11 cellular contexts compared by ENCODE assay signal in genomic region chr16:57044931-57045693, GRCh38. TPM values are rescaled to one million over a fixed set of nuclear protein-coding genes. Genes with fewer than 3 reads are reported as not detected.
DNase-seq lines count a peak whose midpoint lies in the region; ATAC-seq and TF ChIP-seq lines count a peak whose summit lies in the region.
"Had no signal": no experiment of that assay in that cellular context is flagged by ENCODE, and none has a peak within 500 bp of the region (broad histone marks: within the 10 kb centered on the region; RNA-seq: fewer than 3 reads in every experiment).

No MANE protein-coding gene starts in this region.

- H3K4me1 Mint-ChIP-seq in CD14-positive monocyte (peaks cover 57% of the 10 kb centered on the region), GM23338 (peaks cover 14% of the 10 kb centered on the region), natural killer cell (peaks cover 41 to 44% of the 10 kb centered on the region in 2 donors), chondrocyte (ENCODE audit: low read depth) (peaks cover 7% of the 10 kb centered on the region), glutamatergic neuron (ENCODE audit: low read depth, unreplicated experiment) (peaks cover 5% of the 10 kb centered on the region)

- ATAC-seq in GM23338 (no peak; the same call in 1 of the 3 replicates), natural killer cell (no peak)

- TF ChIP-seq CTCF in CD14-positive monocyte (IDR thresholded peaks at IDR 0.05) (no peak), GM23338 (conservative IDR thresholded peaks at IDR 0.05; ENCODE audit: low read depth in 2 of 2) (no peak), natural killer cell (IDR thresholded peaks at IDR 0.05) (no peak), chondrocyte (IDR thresholded peaks at IDR 0.05) (no peak), glutamatergic neuron (IDR thresholded peaks at IDR 0.05; ENCODE audit: partially characterized antibody, unreplicated experiment) (no peak)

- peaks cover 0 to 6% (median 2%) of the 10 kb centered on the region in 3 donors for H3K27me3 Mint-ChIP-seq in CD14-positive monocyte (ENCODE audit: low read depth in 3 of 3)
- peaks cover 15% of the 10 kb centered on the region for H3K27me3 Mint-ChIP-seq in GM23338 (ENCODE audit: insufficient read depth, low read depth, poor library complexity)
- H3K27me3 Mint-ChIP-seq in natural killer cell (ENCODE audit: low read depth in 2 of 2): no peaks in the 10 kb centered on the region
- H3K27me3 Mint-ChIP-seq in chondrocyte (ENCODE audit: low read depth): no peaks in the 10 kb centered on the region
- peaks cover 8% of the 10 kb centered on the region for H3K27me3 Mint-ChIP-seq in glutamatergic neuron (ENCODE audit: unreplicated experiment)

- no peaks in the 10 kb centered on the region for H3K9me2 ChIP-seq in GM23338 (ENCODE audit: insufficient read depth)

- peaks cover 0 to 3% (median 0%) of the 10 kb centered on the region in 7 donors for H3K9me3 Mint-ChIP-seq in CD14-positive monocyte
- peaks cover 7% of the 10 kb centered on the region; the same call in 1 of the 3 replicates for H3K9me3 Mint-ChIP-seq in GM23338
- peaks cover 2 to 3% of the 10 kb centered on the region in 2 donors for H3K9me3 Mint-ChIP-seq in natural killer cell
- H3K9me3 Mint-ChIP-seq in chondrocyte (ENCODE audit: low read depth): peaks cover 5% of the 10 kb centered on the region
- H3K9me3 Mint-ChIP-seq in glutamatergic neuron (ENCODE audit: unreplicated experiment): peaks cover 2% of the 10 kb centered on the region

- H3F3A ChIP-seq in GM23338 (replicated peaks; ENCODE audit: low read depth): no peaks in the 10 kb centered on the region

- H3K36me3 Mint-ChIP-seq in CD14-positive monocyte (peaks cover 69 to 93% of the 10 kb centered on the region in 2 donors), GM23338 (ENCODE audit: low read depth) (peaks cover 7% of the 10 kb centered on the region; the same call in 2 of the 3 replicates), natural killer cell (peaks cover 8% of the 10 kb centered on the region), chondrocyte (ENCODE audit: low read depth) (peaks cover 7% of the 10 kb centered on the region), glutamatergic neuron (ENCODE audit: unreplicated experiment) (peaks cover 7% of the 10 kb centered on the region)

- no peak overlapping the region for H3K4me2 ChIP-seq in GM23338

- no peaks in the 10 kb centered on the region for H3K27me3 ChIP-seq in GM23338 (ENCODE audit: insufficient read depth)
- H3K27me3 ChIP-seq in adipocyte (replicated peaks; ENCODE audit: control insufficient read depth, insufficient read depth, low read length): no peaks in the 10 kb centered on the region
- H3K27me3 ChIP-seq: brain microvascular endothelial cell had no signal

- H3K9ac ChIP-seq in adipocyte (ENCODE audit: low read length): peak overlapping the region; percentile 53

- 0 out of 2 replicates have a peak overlapping the region, but pooled peaks have one; percentile 28 for H3K4me3 ChIP-seq in GM23338
- peak overlapping the region; percentile 36 for H3K4me3 ChIP-seq in adipocyte (ENCODE audit: low read length)
- H3K4me3 ChIP-seq: lung had no signal

- H3K9me3 ChIP-seq in adipocyte (ENCODE audit: control insufficient read depth, low read length): peaks cover 4% of the 10 kb centered on the region
- H3K9me3 ChIP-seq: Caco-2 had no signal

- no peaks in the 10 kb centered on the region for H4K20me1 ChIP-seq in GM23338 (replicated peaks; ENCODE audit: insufficient read depth)

- H2AFZ ChIP-seq in GM23338: peak overlapping the region; percentile 81

- H3K27ac Mint-ChIP-seq in CD14-positive monocyte: peak overlapping the region in 6 of 7 donors; percentile 66 to 89 (median 82)
- H3K27ac Mint-ChIP-seq in GM23338: no peak overlapping the region
- peak overlapping the region; percentile 81 to 87 for H3K27ac Mint-ChIP-seq in natural killer cell
- H3K27ac Mint-ChIP-seq in chondrocyte (ENCODE audit: unreplicated experiment): no peak overlapping the region
- H3K27ac Mint-ChIP-seq in glutamatergic neuron (ENCODE audit: unreplicated experiment): no peak overlapping the region

- H3K4me3 Mint-ChIP-seq in CD14-positive monocyte (no peak overlapping the region), GM23338 (peak overlapping the region; percentile 7; the same call in 1 of the 3 replicates), natural killer cell (peak overlapping the region; percentile 53), chondrocyte (ENCODE audit: unreplicated experiment) (no peak overlapping the region), glutamatergic neuron (ENCODE audit: unreplicated experiment) (no peak overlapping the region)

- no peaks in the 10 kb centered on the region for H3K36me3 ChIP-seq in GM23338 (ENCODE audit: insufficient read depth)
- peaks cover 21% of the 10 kb centered on the region for H3K36me3 ChIP-seq in adipocyte (ENCODE audit: control insufficient read depth, insufficient read depth, low read length, severe bottlenecking)

- intact Hi-C loops in CD14-positive monocyte (cut with micrococcal nuclease): loop anchor here in 1 of 2 donors (5.0 to 10.0 kb wide), 2 partner anchors 78 to 180 kb away; partner anchors contain the start of gene SLC12A3
- intact Hi-C loops in natural killer cell (cut with micrococcal nuclease): loop anchor here (1.0 to 5.0 kb wide), 3 partner anchors 43 to 183 kb away; no protein-coding TSS in a partner anchor

- no peak overlapping the region for H3K27ac ChIP-seq in GM23338 (ENCODE audit: low read depth)
- H3K27ac ChIP-seq: brain microvascular endothelial cell had no signal

- no peaks in the 10 kb centered on the region for H3K4me1 ChIP-seq in GM23338 (ENCODE audit: insufficient read depth)
- peaks cover 27% of the 10 kb centered on the region for H3K4me1 ChIP-seq in adipocyte (ENCODE audit: control insufficient read depth, insufficient read depth, low read length)
- H3K4me1 ChIP-seq: Caco-2 had no signal

- DNase-seq in CD14-positive monocyte (ENCODE audit: low spot score) (no peak), GM23338 (ENCODE audit: low spot score) (no peak), adipocyte (ENCODE audit: low read depth) (no peak), natural killer cell (no peak), chondrocyte (ENCODE audit: low spot score) (no peak), glutamatergic neuron (no peak), GM19240 (ENCODE audit: insufficient read length, low spot score) (no peak), OCI-M2 (lab: John Stamatoyannopoulos, UW; ENCODE audit: unreplicated experiment) (no peak)

- H3K79me2 ChIP-seq in GM23338 (replicated peaks; ENCODE audit: insufficient read depth): no peaks in the 10 kb centered on the region

TF ChIP-seq in GM23338, 12 proteins besides CTCF, POLR2A, EP300 and RAD21:
- TF ChIP-seq POLR2AphosphoS5 (IDR thresholded peaks at IDR 0.05; ENCODE audit: low read depth): no peak
- TF ChIP-seq EZH2phosphoT487 (IDR thresholded peaks at IDR 0.05; ENCODE audit: unreplicated experiment): no peak
- no peak for TF ChIP-seq CREB1 (CRISPR knock-in tag; IDR thresholded peaks at IDR 0.05; ENCODE audit: low read depth)
- no peak for TF ChIP-seq REST (IDR thresholded peaks at IDR 0.05; ENCODE audit: unreplicated experiment)
- TF ChIP-seq STAT1 (IDR thresholded peaks at IDR 0.05; ENCODE audit: unreplicated experiment): no peak
- TF ChIP-seq ZNF331 (CRISPR knock-in tag; IDR thresholded peaks at IDR 0.05; ENCODE audit: low read depth): no peak
- no peak for TF ChIP-seq ZNF114 (CRISPR knock-in tag; IDR thresholded peaks at IDR 0.05)
- no peak for TF ChIP-seq NANOG (IDR thresholded peaks at IDR 0.05; ENCODE audit: borderline replicate concordance)

RNA-seq across cellular contexts. Expression of gene CPNE2, which starts 47.3 kb away (rescaled TPM):
- 10 to 100 TPM; 18.3 to 23.9 TPM for polyA plus RNA-seq in CD14-positive monocyte
- total RNA-seq in GM23338 (2014; rRNA removed; shearing (Covaris generic)): 11.3 and 14.2 TPM in 2 replicates
- polyA plus RNA-seq in GM23338 (2016; fragmentation: Nextera tagmentation; extraction: Ambion mirVana): 7.1 and 9.5 TPM in 2 replicates
- 1 to 10 TPM; 2.0 to 2.6 (median 2.4) TPM for total RNA-seq in natural killer cell
- 10.0 to 22.3 TPM (median 21.8 TPM) in 3 replicates for total RNA-seq in chondrocyte
- 3.4 TPM for total RNA-seq in glutamatergic neuron (ENCODE audit: unreplicated experiment)

RNA-seq across cellular contexts. Expression of gene NLRC5, which starts 55.8 kb away (rescaled TPM):
- polyA plus RNA-seq in CD14-positive monocyte (10 to 100 TPM; 10.3 to 21.6 TPM), GM23338 (2016; fragmentation: Nextera tagmentation; extraction: Ambion mirVana) (1.4 and 2.3 TPM in 2 replicates)
- 3.9 and 8.1 TPM in 2 replicates for total RNA-seq in GM23338 (2014; rRNA removed; shearing (Covaris generic))
- total RNA-seq in natural killer cell (100 to 1,000 TPM; 320 to 563 (median 535) TPM), chondrocyte (6.3 to 10.7 TPM (median 6.6 TPM) in 3 replicates), glutamatergic neuron (ENCODE audit: unreplicated experiment) (1.5 TPM)

Comparison
In these comparisons a context has a peak if more than half of its experiments do, and no peak if none do; other contexts are left out.
1. H3K27ac Mint-ChIP-seq: peak in CD14-positive monocyte (6 of 7) and natural killer cell (2 of 2); none in GM23338 (single experiment), chondrocyte (single experiment) and glutamatergic neuron (single experiment).
2. H3K4me3 Mint-ChIP-seq: peak in GM23338 (single experiment) and natural killer cell (single experiment); none in CD14-positive monocyte (0 of 2), chondrocyte (single experiment) and glutamatergic neuron (single experiment).
3. RNA of gene NLRC5, which starts 55.8 kb away (total RNA-seq): 320 to 563 TPM in natural killer cell; 6.3 to 10.7 TPM in chondrocyte, 3.9 to 8.1 TPM in GM23338 and 1.5 TPM in glutamatergic neuron (single experiment); every median in the first group is over 10 times any median in the second.